Comparison of ENCODE assay signal across 21 cellular contexts in genomic region chr15:71199384-71200351, GRCh38.
A peak's percentile ranks its signal among the peaks of the same experiment; 100 is the strongest.
DNase-seq lines count a peak whose midpoint lies in the region; ATAC-seq and FAIRE-seq lines count a peak whose summit lies in the region.
"Had no signal": no experiment of that assay in that cellular context is flagged by ENCODE, and none has a peak within 500 bp of the region (broad histone marks: within the 10 kb centered on the region; RNA-seq: fewer than 3 reads in every experiment).

No MANE protein-coding gene starts in this region.

- H3K9me3 ChIP-seq in right cardiac atrium (ENCODE audit: control insufficient read depth, low read length): no peaks in the 10 kb centered on the region
- H3K9me3 ChIP-seq: left lung had no signal

- no peaks in the 10 kb centered on the region for H3K27me3 ChIP-seq in right cardiac atrium (ENCODE audit: control insufficient read depth, insufficient read depth)
- H3K27me3 ChIP-seq: left lung had no signal

- no peak overlapping the region for H3K4me3 ChIP-seq in right cardiac atrium (ENCODE audit: low read length)
- H3K4me3 ChIP-seq: left lung, skin epidermis had no signal

- DNase-seq in Right ventricle myocardium superior: no peak
- DNase-seq in left cardiac atrium: no peak
- peak; percentile 11 for DNase-seq in amniotic epithelial cell (ENCODE audit: low read depth)
- DNase-seq in right cardiac atrium: no peak
- DNase-seq in urothelium cell line (ENCODE audit: low spot score): no peak
- no peak for DNase-seq in NCI-H1105 treated with DMSO at 0.1 percent for 48 hours (lab: John Stamatoyannopoulos, UW)
- DNase-seq: activated CD4-positive, CD25-positive, alpha-beta regulatory T cell; CD4-positive, CD25-positive, alpha-beta regulatory T cell; cerebellar nuclear complex; DMS79; endodermal cell; left lung; NCI-H1436; NCI-H226; NK-92 treated with Interleukin-12 subunit alpha and Interleukin-12 subunit beta, amount 100 ng/mL, for 24 hours; SIG-M5; stimulated activated CD4-positive, alpha-beta T cell treated with anti-CD3 and anti-CD28 coated beads, Interleukin-4, amount 100 ng/mL, for 24 hours had no signal

- H3K27ac ChIP-seq in right cardiac atrium (ENCODE audit: low read length): peak overlapping the region; percentile 0
- H3K27ac ChIP-seq: left lung, skin epidermis had no signal

- H3K4me1 ChIP-seq in right cardiac atrium (ENCODE audit: control insufficient read depth, insufficient read depth, low read length): peaks cover 3% of the 10 kb centered on the region
- H3K4me1 ChIP-seq: left lung had no signal

- intact Hi-C loops in Right ventricle myocardium superior (cut with DNase I) (no loop called here), left cardiac atrium (cut with DNase I) (no loop called here), right cardiac atrium (cut with DNase I) (no loop called here)

- 64% methylated on average over 6 of the region's 6 CpGs for WGBS in right cardiac atrium

- ATAC-seq in Right ventricle myocardium superior (ENCODE audit: poor library complexity) (peak; percentile 34), left cardiac atrium (no peak), right cardiac atrium (peak; percentile 40 to 48), GM21423 (IDR thresholded peaks at IDR 0.05; ENCODE audit: unreplicated experiment) (no peak), GM19035 (IDR thresholded peaks at IDR 0.05; ENCODE audit: unreplicated experiment) (no peak)
- ATAC-seq: left lung had no signal

- peak; percentile 100 for FAIRE-seq in urothelium cell line (lab: Jason Lieb, UNC)
- FAIRE-seq: A204.1 had no signal

Comparison
In these comparisons a context has a peak if more than half of its experiments do, and no peak if none do; other contexts are left out.
1. ATAC-seq: peak in Right ventricle myocardium superior (single experiment) and right cardiac atrium (2 of 2); none in left cardiac atrium (0 of 2), GM21423 (single experiment) and GM19035 (single experiment).